20 cellular contexts compared by ENCODE assay signal in genomic region chr2:71468279-71469015, GRCh38. TPM values are rescaled to one million over a fixed set of nuclear protein-coding genes. Genes with fewer than 3 reads are reported as not detected.
DNase-seq lines count a peak whose midpoint lies in the region; ATAC-seq and TF ChIP-seq lines count a peak whose summit lies in the region.
"Had no signal": no experiment of that assay in that cellular context is flagged by ENCODE, and none has a peak within 500 bp of the region (broad histone marks: within the 10 kb centered on the region; RNA-seq: fewer than 3 reads in every experiment).

No MANE protein-coding gene starts in this region.

- H3K9me3 Mint-ChIP-seq in natural killer cell (no peaks in the 10 kb centered on the region), neural crest cell (no peaks in the 10 kb centered on the region), HFFc6 (no peaks in the 10 kb centered on the region)
- H3K9me3 Mint-ChIP-seq in natural killer cell treated with Interleukin-12 subunit alpha and Interleukin-12 subunit beta and Interleukin-15 and Interleukin-18, amount 100 ng/mL, for 72 hours: no peaks in the 10 kb centered on the region
- H3K9me3 Mint-ChIP-seq: IgD-negative memory B cell had no signal

- H3K27ac ChIP-seq in right cardiac atrium (ENCODE audit: low read length): peak overlapping the region; percentile 96
- no peak overlapping the region for H3K27ac ChIP-seq in upper lobe of right lung
- H3K27ac ChIP-seq: A549; BLaER1 treated with 17β-estradiol and CSF1 and Interleukin-3, amounts not matched to agents 10 nM and 100 nM had no signal

- WGBS in right cardiac atrium: 67% methylated on average over 11 of the region's 11 CpGs

- H3K4me3 Mint-ChIP-seq in natural killer cell (peak overlapping the region; percentile 25), neural crest cell (peak overlapping the region; percentile 25), HFFc6 (no peak overlapping the region)
- H3K4me3 Mint-ChIP-seq in natural killer cell treated with Interleukin-12 subunit alpha and Interleukin-12 subunit beta and Interleukin-15 and Interleukin-18, amount 100 ng/mL, for 72 hours: no peak overlapping the region

- no peaks in the 10 kb centered on the region for H3K27me3 ChIP-seq in right cardiac atrium (ENCODE audit: control insufficient read depth, insufficient read depth)
- peaks cover 40% of the 10 kb centered on the region for H3K27me3 ChIP-seq in upper lobe of right lung

- H3K4me1 ChIP-seq in right cardiac atrium (ENCODE audit: control insufficient read depth, insufficient read depth, low read length): peaks cover 15% of the 10 kb centered on the region
- peaks cover 7% of the 10 kb centered on the region for H3K4me1 ChIP-seq in upper lobe of right lung
- H3K4me1 ChIP-seq: A549 had no signal

- H3K4me3 ChIP-seq in right cardiac atrium (ENCODE audit: low read length) (peak overlapping the region; percentile 16), upper lobe of right lung (peak overlapping the region; percentile 68)
- H3K4me3 ChIP-seq: A549; BLaER1 treated with 17β-estradiol and CSF1 and Interleukin-3, amounts not matched to agents 10 nM and 100 nM had no signal

- H3K27me3 Mint-ChIP-seq in natural killer cell (ENCODE audit: low read depth in 2 of 2): peaks cover 26 to 45% of the 10 kb centered on the region in 2 donors
- peaks cover 27 to 39% of the 10 kb centered on the region in 2 donors for H3K27me3 Mint-ChIP-seq in natural killer cell treated with Interleukin-12 subunit alpha and Interleukin-12 subunit beta and Interleukin-15 and Interleukin-18, amount 100 ng/mL, for 72 hours
- H3K27me3 Mint-ChIP-seq in neural crest cell (ENCODE audit: low read depth): peaks cover 41% of the 10 kb centered on the region
- peaks cover 31% of the 10 kb centered on the region for H3K27me3 Mint-ChIP-seq in HFFc6 (ENCODE audit: insufficient read depth)

- intact Hi-C loops in natural killer cell (cut with micrococcal nuclease): no loop called here
- intact Hi-C loops in right cardiac atrium (cut with DNase I): no loop called here
- intact Hi-C loops in upper lobe of right lung (cut with DNase I): no loop called here

- no peaks in the 10 kb centered on the region for H3K9me3 ChIP-seq in right cardiac atrium (ENCODE audit: control insufficient read depth, low read length)
- H3K9me3 ChIP-seq in upper lobe of right lung: no peaks in the 10 kb centered on the region
- H3K9me3 ChIP-seq: A549 had no signal

- no peak for TF ChIP-seq CTCF in natural killer cell (IDR thresholded peaks at IDR 0.05)
- TF ChIP-seq CTCF in neural crest cell (conservative IDR thresholded peaks at IDR 0.05): no peak
- TF ChIP-seq CTCF in upper lobe of right lung (IDR thresholded peaks at IDR 0.05): no peak
- no peak for TF ChIP-seq CTCF in HFFc6 (IDR thresholded peaks at IDR 0.05)

- ATAC-seq in natural killer cell (no peak), right cardiac atrium (no peak), upper lobe of right lung (no peak), GM21529 (IDR thresholded peaks at IDR 0.05; ENCODE audit: unreplicated experiment) (no peak)
- no peak for ATAC-seq in natural killer cell treated with Interleukin-12 subunit alpha and Interleukin-12 subunit beta and Interleukin-15 and Interleukin-18, amount 100 ng/mL, for 72 hours
- ATAC-seq: A549, Panc1 had no signal

- H3K4me1 Mint-ChIP-seq in natural killer cell: peaks cover 9 to 10% of the 10 kb centered on the region in 2 donors
- peaks cover 7 to 10% of the 10 kb centered on the region in 2 donors for H3K4me1 Mint-ChIP-seq in natural killer cell treated with Interleukin-12 subunit alpha and Interleukin-12 subunit beta and Interleukin-15 and Interleukin-18, amount 100 ng/mL, for 72 hours (ENCODE audit: low read depth in 2 of 2)
- H3K4me1 Mint-ChIP-seq in neural crest cell: peaks cover 9% of the 10 kb centered on the region
- peaks cover 21% of the 10 kb centered on the region for H3K4me1 Mint-ChIP-seq in HFFc6 (ENCODE audit: low read depth)

- H3K36me3 ChIP-seq in upper lobe of right lung: no peaks in the 10 kb centered on the region

- H3K27ac Mint-ChIP-seq in natural killer cell (no peak overlapping the region), neural crest cell (ENCODE audit: unreplicated experiment) (no peak overlapping the region), HFFc6 (no peak overlapping the region)
- no peak overlapping the region for H3K27ac Mint-ChIP-seq in natural killer cell treated with Interleukin-12 subunit alpha and Interleukin-12 subunit beta and Interleukin-15 and Interleukin-18, amount 100 ng/mL, for 72 hours
- H3K27ac Mint-ChIP-seq: IgD-negative memory B cell had no signal

- H3K36me3 Mint-ChIP-seq in natural killer cell (no peaks in the 10 kb centered on the region), neural crest cell (ENCODE audit: low read depth) (no peaks in the 10 kb centered on the region), HFFc6 (ENCODE audit: low read depth) (no peaks in the 10 kb centered on the region)
- no peaks in the 10 kb centered on the region for H3K36me3 Mint-ChIP-seq in natural killer cell treated with Interleukin-12 subunit alpha and Interleukin-12 subunit beta and Interleukin-15 and Interleukin-18, amount 100 ng/mL, for 72 hours
- H3K36me3 Mint-ChIP-seq: IgD-negative memory B cell had no signal

- DNase-seq in natural killer cell: no peak
- no peak for DNase-seq in natural killer cell treated with Interleukin-12 subunit alpha and Interleukin-12 subunit beta and Interleukin-15 and Interleukin-18, amount 100 ng/mL, for 72 hours (ENCODE audit: low spot score)
- no peak for DNase-seq in right cardiac atrium
- DNase-seq in neural crest cell (ENCODE audit: low read depth, low spot score): no peak
- peak; percentile 18 for DNase-seq in upper lobe of right lung
- DNase-seq in HFFc6: no peak
- DNase-seq in activated naive CD4-positive, alpha-beta T cell treated with anti-CD3 and anti-CD28 coated beads, Interleukin-2, amount 50 U/mL, for 16 hours: no peak
- DNase-seq: DMS 273 treated with DMSO at 0.1 percent for 48 hours, GF-D8, NCI-H1105 treated with DMSO at 0.1 percent for 48 hours, NCI-H1694 treated with DMSO at 0.1 percent for 48 hours, NCI-H2107, NCI-H2227 treated with DMSO at 0.1 percent for 48 hours, NCI-H524 had no signal

RNA-seq across cellular contexts. Expression of gene DYSF, which starts 15.1 kb away (rescaled TPM):
- total RNA-seq in natural killer cell (10 to 100 TPM; 11.4 to 19.5 (median 12.4) TPM), right cardiac atrium (10 to 100 TPM; 42.0 to 49.4 (median 43.8) TPM), neural crest cell (2.2 and 2.4 TPM in 2 replicates), upper lobe of right lung (37.7 TPM)
- total RNA-seq in natural killer cell treated with Interleukin-12 subunit alpha and Interleukin-12 subunit beta and Interleukin-15 and Interleukin-18, amount 100 ng/mL, for 72 hours: 10 to 100 TPM; 23.0 to 36.6 TPM
- 36.7 TPM for polyA plus RNA-seq in right cardiac atrium
- under 1 TPM; 0.07 to 0.57 (median 0.32) TPM for total RNA-seq in HFFc6 (2021; fragmentation: NEBNext Ultra II Directional; extraction: Animal tissue kit (Norgen Biotek cat#: 25700))
- total RNA-seq: HT-29 had no signal

Comparison
In these comparisons a context has a peak if more than half of its experiments do, and no peak if none do; other contexts are left out.
1. H3K4me3 Mint-ChIP-seq: peak in natural killer cell (single experiment) and neural crest cell (single experiment); none in natural killer cell treated with Interleukin-12 subunit alpha and Interleukin-12 subunit beta and Interleukin-15 and Interleukin-18, amount 100 ng/mL, for 72 hours (single experiment) and HFFc6 (single experiment).